ENCODE assay signal across 8 cellular contexts in genomic region chr16:57184890-57185445, GRCh38. TPM values are rescaled to one million over a fixed set of nuclear protein-coding genes. Genes with fewer than 3 reads are reported as not detected.
DNase-seq lines count a peak whose midpoint lies in the region; ATAC-seq and TF ChIP-seq lines count a peak whose summit lies in the region.

No MANE protein-coding gene starts in this region.

- WGBS in heart left ventricle, 4 donors: 24 to 30% (median 29%) methylated on average over 15 of the region's 15 CpGs
- 39% methylated on average over 15 of the region's 15 CpGs for WGBS in mesenchymal stem cell

- H2BK12ac ChIP-seq in mesenchymal stem cell (ENCODE audit: low read length in 2 of 2): no peak overlapping the region

- TF ChIP-seq CTCF in heart left ventricle (IDR thresholded peaks at IDR 0.05) (no peak), astrocyte of the spinal cord (IDR thresholded peaks at IDR 0.05; ENCODE audit: low read depth, low read length) (no peak), uterus (IDR thresholded peaks at IDR 0.05) (no peak)

- H3K9ac ChIP-seq in mesenchymal stem cell (ENCODE audit: low read length): peak overlapping the region; percentile 96

- no peak overlapping the region for H2BK120ac ChIP-seq in mesenchymal stem cell (ENCODE audit: low read depth, low read length)

- peak overlapping the region; percentile 63 to 99 (median 92) for H3K4me3 ChIP-seq in heart left ventricle
- peak overlapping the region; percentile 93 for H3K4me3 ChIP-seq in astrocyte of the spinal cord (ENCODE audit: low read depth, low read length)
- H3K4me3 ChIP-seq in mesenchymal stem cell (ENCODE audit: insufficient read depth in 1 of 2, low read depth in 1 of 2, low read length in 2 of 2): peak overlapping the region; percentile 70 to 82
- peak overlapping the region; percentile 83 to 96 for H3K4me3 ChIP-seq in uterus

- peak overlapping the region in 1 of 2 experiments; percentile 71 for H3K4ac ChIP-seq in mesenchymal stem cell (ENCODE audit: low read depth in 1 of 2, low read length in 2 of 2)

- H3K27ac ChIP-seq in heart left ventricle: peak overlapping the region; percentile 62 to 96 (median 94)
- H3K27ac ChIP-seq in mesenchymal stem cell (ENCODE audit: low read length, poor library complexity, severe bottlenecking): no peak overlapping the region
- peak overlapping the region; percentile 77 to 95 for H3K27ac ChIP-seq in uterus

- H2BK5ac ChIP-seq in mesenchymal stem cell (ENCODE audit: low read depth, low read length, poor library complexity, severe bottlenecking): no peak overlapping the region

- H3K4me2 ChIP-seq in mesenchymal stem cell (ENCODE audit: low read length, poor library complexity, severe bottlenecking): peak overlapping the region; percentile 81

- peak overlapping the region; percentile 35 for H2AK5ac ChIP-seq in mesenchymal stem cell (ENCODE audit: low read length, severe bottlenecking)

- H3K27me3 ChIP-seq in heart left ventricle (no peaks in the 10 kb centered on the region), mesenchymal stem cell (ENCODE audit: control insufficient read depth in 1 of 2, insufficient read depth in 1 of 2, low read length in 2 of 2) (no peaks in the 10 kb centered on the region), uterus (no peaks in the 10 kb centered on the region)

- H3K36me3 ChIP-seq in heart left ventricle (peaks cover 0 to 8% (median 0%) of the 10 kb centered on the region in 9 donors), mesenchymal stem cell (ENCODE audit: control insufficient read depth in 1 of 2, insufficient read depth in 2 of 2, low read depth in 1 of 2, low read length in 2 of 2) (peaks cover 4 to 6% of the 10 kb centered on the region in 2 experiments), uterus (no peaks in the 10 kb centered on the region)

- peak overlapping the region; percentile 7 for H4K8ac ChIP-seq in mesenchymal stem cell (ENCODE audit: low read length)

- H3K79me1 ChIP-seq in mesenchymal stem cell (replicated peaks; ENCODE audit: low read length, poor library complexity, severe bottlenecking): peaks cover 21% of the 10 kb centered on the region

- DNase-seq in heart left ventricle (no peak), Right ventricle myocardium superior (no peak), astrocyte of the spinal cord (ENCODE audit: low read depth, low spot score) (no peak), mesenchymal stem cell (no peak), uterus (no peak), NCI-H1417 treated with DMSO at 0.1 percent for 48 hours (lab: John Stamatoyannopoulos, UW) (no peak), hippocampal formation (lab: John Stamatoyannopoulos, UW) (no peak)

- no peak overlapping the region for H3K14ac ChIP-seq in mesenchymal stem cell (ENCODE audit: low read length in 2 of 2)

- ATAC-seq in heart left ventricle (no peak), Right ventricle myocardium superior (ENCODE audit: poor library complexity) (no peak), HG02763 (IDR thresholded peaks at IDR 0.05; ENCODE audit: unreplicated experiment) (no peak)

- no peak for TF ChIP-seq POLR2A in heart left ventricle (IDR thresholded peaks at IDR 0.05)
- no peak for TF ChIP-seq POLR2A in uterus (IDR thresholded peaks at IDR 0.05)

- H2AFZ ChIP-seq in mesenchymal stem cell (ENCODE audit: low read depth, low read length): no peak overlapping the region

- H3K18ac ChIP-seq in mesenchymal stem cell (ENCODE audit: low read depth in 1 of 2, low read length in 2 of 2): peak overlapping the region in 1 of 2 experiments; percentile 3

- no peak overlapping the region for H4K91ac ChIP-seq in mesenchymal stem cell (ENCODE audit: low read length)

- H3K4me1 ChIP-seq in heart left ventricle (peaks cover 5 to 37% (median 22%) of the 10 kb centered on the region in 12 donors), mesenchymal stem cell (ENCODE audit: control insufficient read depth, insufficient read depth, low read depth, low read length) (peaks cover 7% of the 10 kb centered on the region), uterus (peaks cover 0 to 3% of the 10 kb centered on the region in 2 donors)

- H2BK15ac ChIP-seq in mesenchymal stem cell (ENCODE audit: low read depth, poor library complexity, severe bottlenecking): no peak overlapping the region

- H3K9me3 ChIP-seq in heart left ventricle: no peaks in the 10 kb centered on the region
- H3K9me3 ChIP-seq in mesenchymal stem cell (ENCODE audit: control insufficient read depth, low read length): peaks cover 4% of the 10 kb centered on the region
- no peaks in the 10 kb centered on the region for H3K9me3 ChIP-seq in uterus

- intact Hi-C loops in heart left ventricle (cut with DNase I) (loop anchor here in 2 of 10 donors (1.0 to 5.0 kb wide), 2 partner anchors 20 to 112 kb away; no protein-coding TSS in a partner anchor), Right ventricle myocardium superior (cut with DNase I) (no loop called here), uterus (cut with DNase I; ENCODE audit: low total_unique reads) (no loop called here)

- H3K23ac ChIP-seq in mesenchymal stem cell (ENCODE audit: low read length in 2 of 2): no peak overlapping the region

- in situ Hi-C loops in astrocyte of the spinal cord (cut with HindIII; ENCODE audit: low sequenced_read_pairs): no loop called here

RNA-seq across cellular contexts. Expression of gene PSME3IP1, which starts 0.9 kb away (rescaled TPM):
- 10 to 100 TPM; 48.8 to 71.9 (median 65.8) TPM for total RNA-seq in heart left ventricle
- 10 to 100 TPM; 37.8 to 74.6 TPM for polyA plus RNA-seq in heart left ventricle
- total RNA-seq in Right ventricle myocardium superior: 54.8 TPM
- polyA plus RNA-seq in mesenchymal stem cell (2013, experiment 1 of 2): 72.7 TPM
- 70.2 TPM for polyA plus RNA-seq in mesenchymal stem cell (2013, experiment 2 of 2)
- 100 to 1,000 TPM in 1 of 4 donors, 10 to 100 TPM in 3; 45.3 to 323 (median 75.1) TPM for total RNA-seq in uterus

RNA-seq across cellular contexts. Expression of gene RSPRY1, which starts 1.2 kb away (rescaled TPM):
- 10 to 100 TPM; 13.4 to 22.9 (median 17.1) TPM for total RNA-seq in heart left ventricle
- 10 to 100 TPM in 1 of 2 donors, 1 to 10 TPM in 1; 5.4 to 22.2 TPM for polyA plus RNA-seq in heart left ventricle
- 13.4 TPM for total RNA-seq in Right ventricle myocardium superior
- 55.6 TPM for polyA plus RNA-seq in mesenchymal stem cell (2013, experiment 1 of 2)
- polyA plus RNA-seq in mesenchymal stem cell (2013, experiment 2 of 2): 53.4 TPM
- 10 to 100 TPM; 27.9 to 77.7 (median 53.2) TPM for total RNA-seq in uterus
